8 cellular contexts compared by ENCODE assay signal in genomic region chr4:145234086-145234694, GRCh38. TPM values are rescaled to one million over a fixed set of nuclear protein-coding genes. Genes with fewer than 3 reads are reported as not detected.
A peak's percentile ranks its signal among the peaks of the same experiment; 100 is the strongest.
DNase-seq lines count a peak whose midpoint lies in the region; ATAC-seq and TF ChIP-seq lines count a peak whose summit lies in the region.

No MANE protein-coding gene starts in this region.

- no peak overlapping the region for H3K9ac ChIP-seq in PC-3 (ENCODE audit: low read length)

- no peaks in the 10 kb centered on the region for H3K79me2 ChIP-seq in PC-3 (ENCODE audit: low read length)

- H4K20me1 ChIP-seq in PC-3 (ENCODE audit: low read length) = no peaks in the 10 kb centered on the region

- 0 out of 2 replicates have a peak overlapping the region, but pooled peaks have one; percentile 20 for H2AFZ ChIP-seq in PC-3 (ENCODE audit: low read length)

- CTCF ChIA-PET in PC-3 (lab: Charles Lee) = interaction anchor here (0.6 to 1.9 kb wide), 4 partner anchors 18 to 383 kb away, joined by 3 to 18 read pairs (median 6); no protein-coding TSS in a partner anchor

- ATAC-seq in GM21381 (IDR thresholded peaks at IDR 0.05; ENCODE audit: unreplicated experiment) (peak; percentile 99), PC-3 (peak; percentile 100), heart left ventricle (peak; percentile 73 to 83 (median 81)), sciatic nerve (peak; percentile 61)

- H3K27ac ChIP-seq in HL-60 (replicated peaks) (no peak overlapping the region), PC-3 (ENCODE audit: low read length) (no peak overlapping the region), heart left ventricle (no peak overlapping the region)

- TF ChIP-seq POLR2A in heart left ventricle (IDR thresholded peaks at IDR 0.05) = no peak

- H3K9me2 ChIP-seq in PC-3 (replicated peaks; ENCODE audit: low read length) = no peaks in the 10 kb centered on the region

- DNase-seq in ELF-1 (ENCODE audit: low read depth, low spot score) (peak; percentile 17), HL-60 (ENCODE audit: low read depth in 1 of 2, low spot score in 1 of 2) (peak; percentile 11 to 64), PC-3 (peak; percentile 87), heart left ventricle (peak in 3 of 5 donors; percentile 24 to 44 (median 36)), sciatic nerve (ENCODE audit: low spot score) (no peak), KG1 (lab: John Stamatoyannopoulos, UW) (no peak)
- peak; percentile 56 for DNase-seq in activated naive CD4-positive, alpha-beta T cell treated with Interleukin-2 at 50 U/mL for 16 hours

- H3K4me3 ChIP-seq in HL-60 (replicated peaks; ENCODE audit: insufficient read depth, low read length) = no peak overlapping the region
- H3K4me3 ChIP-seq in PC-3 (ENCODE audit: low read length) = no peak overlapping the region
- H3K4me3 ChIP-seq in heart left ventricle = no peak overlapping the region

- H3K9me3 ChIP-seq in PC-3 (ENCODE audit: low read length) (no peaks in the 10 kb centered on the region), heart left ventricle (peaks cover 0 to 6% (median 0%) of the 10 kb centered on the region in 12 donors)

- H3F3A ChIP-seq in PC-3 (ENCODE audit: low read length, unreplicated experiment) = no peaks in the 10 kb centered on the region

- WGBS in heart left ventricle, 4 donors = 41 to 55% (median 49%) methylated on average over 1 of the region's 1 CpG

- H3K4me1 ChIP-seq in PC-3 (ENCODE audit: insufficient read depth, low read length) (0 out of 2 replicates have a peak, but pooled peaks cover 5% of the 10 kb centered on the region), heart left ventricle (no peaks in the 10 kb centered on the region)

- no peak overlapping the region for H3K4me2 ChIP-seq in PC-3 (ENCODE audit: low read length)

- peak; percentile 71 for TF ChIP-seq CTCF in HL-60 (IDR thresholded peaks at IDR 0.05; ENCODE audit: insufficient read depth, low read length)
- peak; percentile 98 for TF ChIP-seq CTCF in PC-3 (conservative IDR thresholded peaks at IDR 0.05; ENCODE audit: low read depth, low read length)
- TF ChIP-seq CTCF in heart left ventricle (IDR thresholded peaks at IDR 0.05) = peak; percentile 69 to 84 (median 74)

- H3K27me3 ChIP-seq in HL-60 (ENCODE audit: insufficient read depth, poor library complexity, severe bottlenecking) (no peaks in the 10 kb centered on the region), PC-3 (ENCODE audit: low read length) (no peaks in the 10 kb centered on the region), heart left ventricle (no peaks in the 10 kb centered on the region)

- H3K36me3 ChIP-seq in PC-3 (ENCODE audit: low read depth, low read length) (no peaks in the 10 kb centered on the region), heart left ventricle (no peaks in the 10 kb centered on the region)

- POLR2A ChIA-PET in PC-3 (lab: Charles Lee; ENCODE audit: unreplicated experiment) = interaction anchor here (0.5 to 0.6 kb wide), 2 partner anchors 18 to 553 kb away, joined by 3 to 6 read pairs; no protein-coding TSS in a partner anchor

- intact Hi-C loops in PC-3 (cut with micrococcal nuclease) (loop anchor here (1.0 to 5.0 kb wide), 5 partner anchors 249 to 703 kb away; partner anchors contain the start of gene ZNF827), heart left ventricle (cut with DNase I) (loop anchor here (1.0 to 10.0 kb wide), 8 partner anchors 248 to 378 kb away; partner anchors contain the start of gene SMAD1 (in 3 of the 10)), sciatic nerve (cut with DNase I) (loop anchor here (5.0 kb wide), 1 partner anchor 1067 kb away; no protein-coding TSS in a partner anchor)

- BruUV-seq in PC-3 (replicated peaks; lab: Mats Ljungman, UMichigan) = no TSS peak

RNA-seq across cellular contexts. Expression of gene OTUD4, which starts 53.8 kb away (rescaled TPM):
- total RNA-seq in PC-3 (2014; rRNA removed) (13.6 and 20.6 TPM in 2 replicates), heart left ventricle (10 to 100 TPM; 23.9 to 42.1 (median 31.1) TPM), sciatic nerve (64.5 TPM)
- polyA plus RNA-seq in heart left ventricle = 10 to 100 TPM in 1 of 2 donors, 1 to 10 TPM in 1; 7.7 to 26.8 TPM

Comparison
In these comparisons a context has a peak if more than half of its experiments do, and no peak if none do; other contexts are left out.
1. DNase-seq: peak in ELF-1 (single experiment), HL-60 (2 of 2), PC-3 (single experiment), activated naive CD4-positive, alpha-beta T cell treated with Interleukin-2 at 50 U/mL for 16 hours (single experiment) and heart left ventricle (3 of 5); none in sciatic nerve (single experiment) and KG1 (single experiment).
2. Peak in every context shown above with its lines, with median percentiles within 50 percentile points of each other: ATAC-seq and CTCF ChIP-seq.